In the genomic region with DNA sequence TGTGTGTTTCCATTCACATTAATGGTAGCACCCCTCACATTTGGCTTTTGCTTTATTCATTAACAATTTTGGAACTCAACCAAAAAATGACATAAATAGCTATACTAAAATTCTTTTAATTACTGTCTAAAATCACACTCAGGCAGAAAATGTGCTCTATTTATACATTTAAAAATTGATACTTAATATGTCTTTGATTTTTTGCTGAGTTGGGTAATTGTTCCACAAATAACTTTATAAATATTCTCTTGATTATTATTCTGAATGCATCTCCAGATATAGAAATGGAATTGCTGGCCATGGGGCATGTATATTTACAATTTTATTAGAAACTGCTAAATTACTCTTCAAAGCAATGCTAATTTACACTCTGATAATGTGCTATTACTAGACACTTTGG, we compare ENCODE assay signal across 38 cellular contexts.
"Had no signal": no experiment of that assay in that cellular context is flagged by ENCODE, and none has a peak within 500 bp of the region (broad histone marks: within the 10 kb centered on the region; RNA-seq: fewer than 3 reads in every experiment).

No MANE protein-coding gene starts in this region.

- H3K36me3 Mint-ChIP-seq: activated CD8-positive, alpha-beta memory T cell treated with anti-CD3 and anti-CD28 coated beads, Interleukin-2, amount 10 ng/mL, durations not matched to agents 7 days and 5 days; activated naive CD4-positive, alpha-beta T cell treated with anti-CD3 and anti-CD28 coated beads, Interleukin-2, amount 50 U/mL, for 72 hours; activated naive CD8-positive, alpha-beta T cell treated with anti-CD3 and anti-CD28 coated beads for 36 hours; WTC11 had no signal

- H3K27ac ChIP-seq: adrenal gland, body of pancreas, brain microvascular endothelial cell, breast epithelium, WERI-Rb-1 had no signal

- H3K4me1 Mint-ChIP-seq: activated CD4-positive, alpha-beta memory T cell treated with anti-CD3 and anti-CD28 coated beads, Interleukin-2, amount 10 ng/mL, durations not matched to agents 7 days and 5 days; activated CD4-positive, alpha-beta T cell treated with anti-CD3 and anti-CD28 coated beads for 36 hours; activated CD4-positive, alpha-beta T cell treated with anti-CD3 and anti-CD28 coated beads, Interleukin-2, amount 10 ng/mL, durations not matched to agents 7 days and 5 days; activated CD8-positive, alpha-beta memory T cell treated with anti-CD3 and anti-CD28 coated beads, Interleukin-2, amount 10 ng/mL, durations not matched to agents 7 days and 5 days; activated naive CD8-positive, alpha-beta T cell treated with anti-CD3 and anti-CD28 coated beads for 36 hours; activated T-helper 17 cell treated with anti-CD3 and anti-CD28 coated beads, Interleukin-2, amount 50 U/mL, for 72 hours had no signal

- DNase-seq: activated CD4-positive, alpha-beta memory T cell treated with anti-CD3 and anti-CD28 coated beads, Interleukin-2, amount 10 ng/mL, durations not matched to agents 7 days and 5 days; activated CD4-positive, alpha-beta T cell treated with anti-CD3 and anti-CD28 coated beads for 1 hour; activated CD4-positive, alpha-beta T cell treated with anti-CD3 and anti-CD28 coated beads for 36 hours; activated CD4-positive, alpha-beta T cell treated with anti-CD3 and anti-CD28 coated beads for 48 hours; activated CD4-positive, alpha-beta T cell treated with anti-CD3 and anti-CD28 coated beads, Interleukin-2, amount 10 ng/mL, durations not matched to agents 7 days and 5 days; activated CD4-positive, alpha-beta T cell treated with anti-CD3 and anti-CD28 coated beads, Interleukin-2, amount 50 U/mL, for 48 hours; activated CD4-positive, CD25-positive, alpha-beta regulatory T cell; activated CD8-positive, alpha-beta memory T cell treated with anti-CD3 and anti-CD28 coated beads for 24 hours; activated CD8-positive, alpha-beta memory T cell treated with anti-CD3 and anti-CD28 coated beads, Interleukin-2, amount 10 ng/mL, durations not matched to agents 7 days and 5 days; activated CD8-positive, alpha-beta memory T cell treated with anti-CD3 and anti-CD28 coated beads, Interleukin-2, amount 50 U/mL, for 48 hours; activated CD8-positive, alpha-beta T cell treated with anti-CD3 and anti-CD28 coated beads, Interleukin-2, amount 10 ng/mL, durations not matched to agents 7 days and 5 days; activated effector memory CD4-positive, alpha-beta T cell treated with anti-CD3 and anti-CD28 coated beads, Interleukin-2, amount 50 U/mL, for 16 hours; activated gamma-delta T cell treated with Interleukin-2 at 50 U/mL for 16 hours; activated naive CD4-positive, alpha-beta T cell treated with anti-CD3 and anti-CD28 coated beads, Interleukin-2, amount 50 U/mL, for 16 hours; activated naive CD4-positive, alpha-beta T cell treated with Interleukin-2 at 50 U/mL for 16 hours; activated naive CD8-positive, alpha-beta T cell treated with anti-CD3 and anti-CD28 coated beads for 36 hours; activated T-cell treated with anti-CD3 and anti-CD28 coated beads, Interleukin-2, amount 50 U/mL, for 4 hours; activated T-cell treated with anti-CD3 and anti-CD28 coated beads, Interleukin-2, amount 50 U/mL, for 72 hours; adrenal gland; amniotic stem cell; aorta; body of pancreas; brain microvascular endothelial cell; central memory CD4-positive, alpha-beta T cell; T-helper 1 cell; T-helper 2 cell; T-helper 9 cell; WERI-Rb-1 had no signal

- FAIRE-seq: astrocyte, colon had no signal

- H3K4me3 Mint-ChIP-seq: activated CD4-positive, alpha-beta memory T cell treated with anti-CD3 and anti-CD28 coated beads, Interleukin-2, amount 10 ng/mL, durations not matched to agents 7 days and 5 days; activated CD4-positive, alpha-beta T cell treated with anti-CD3 and anti-CD28 coated beads for 36 hours; activated CD4-positive, alpha-beta T cell treated with anti-CD3 and anti-CD28 coated beads, Interleukin-2, amount 10 ng/mL, durations not matched to agents 7 days and 5 days; activated CD8-positive, alpha-beta memory T cell treated with anti-CD3 and anti-CD28 coated beads, Interleukin-2, amount 10 ng/mL, durations not matched to agents 7 days and 5 days; activated CD8-positive, alpha-beta T cell treated with anti-CD3 and anti-CD28 coated beads, Interleukin-2, amount 10 ng/mL, durations not matched to agents 7 days and 5 days; activated naive CD8-positive, alpha-beta T cell treated with anti-CD3 and anti-CD28 coated beads for 36 hours; activated T-cell treated with anti-CD3 and anti-CD28 coated beads, Interleukin-2, amount 50 U/mL, for 4 hours; activated T-cell treated with anti-CD3 and anti-CD28 coated beads, Interleukin-2, amount 50 U/mL, for 72 hours; activated T-helper 1 cell treated with anti-CD3 and anti-CD28 coated beads, Interleukin-12 subunit alpha, Interleukin-12 subunit beta, Interleukin-2, Interleukin-4 antibody, amounts not matched to agents 30 ng/mL and 10 ng/mL and 1 ng/mL, durations not matched to agents 14 hours and 24 hours and 36 hours; activated T-helper 17 cell treated with anti-CD3 and anti-CD28 coated beads, Interleukin-2, amount 50 U/mL, for 72 hours; T-helper 1 cell treated with Interleukin-12 subunit alpha and Interleukin-12 subunit beta and Interleukin-4 antibody, amounts not matched to agents 30 μg/mL and 1 μg/mL, for 36 hours; T-helper 2 cell treated with Interferon-gamma antibody and Interleukin-4, amounts not matched to agents 5 μg/mL and 100 μg/mL, for 36 hours; WTC11 had no signal

- H3K4me1 ChIP-seq: adrenal gland, body of pancreas, breast epithelium had no signal

- H3K27ac Mint-ChIP-seq: activated CD4-positive, alpha-beta memory T cell treated with anti-CD3 and anti-CD28 coated beads, Interleukin-2, amount 10 ng/mL, durations not matched to agents 7 days and 5 days; activated CD4-positive, alpha-beta T cell treated with anti-CD3 and anti-CD28 coated beads for 36 hours; activated CD4-positive, alpha-beta T cell treated with anti-CD3 and anti-CD28 coated beads, Interleukin-2, amount 10 ng/mL, durations not matched to agents 7 days and 5 days; activated CD8-positive, alpha-beta memory T cell treated with anti-CD3 and anti-CD28 coated beads, Interleukin-2, amount 10 ng/mL, durations not matched to agents 7 days and 5 days; activated CD8-positive, alpha-beta T cell treated with anti-CD3 and anti-CD28 coated beads, Interleukin-2, amount 10 ng/mL, durations not matched to agents 7 days and 5 days; activated naive CD4-positive, alpha-beta T cell treated with anti-CD3 and anti-CD28 coated beads, Interleukin-2, amount 50 U/mL, for 72 hours; activated naive CD8-positive, alpha-beta T cell treated with anti-CD3 and anti-CD28 coated beads for 36 hours; activated T-cell treated with anti-CD3 and anti-CD28 coated beads, Interleukin-2, amount 50 U/mL, for 72 hours; activated T-helper 1 cell treated with anti-CD3 and anti-CD28 coated beads, Interleukin-12 subunit alpha, Interleukin-12 subunit beta, Interleukin-2, Interleukin-4 antibody, amounts not matched to agents 30 ng/mL and 10 ng/mL and 1 ng/mL, durations not matched to agents 14 hours and 24 hours and 36 hours; activated T-helper 17 cell treated with anti-CD3 and anti-CD28 coated beads, Interleukin-2, amount 50 U/mL, for 72 hours; T-helper 1 cell treated with Interleukin-12 subunit alpha and Interleukin-12 subunit beta and Interleukin-4 antibody, amounts not matched to agents 30 μg/mL and 1 μg/mL, for 36 hours; T-helper 2 cell treated with Interferon-gamma antibody and Interleukin-4, amounts not matched to agents 5 μg/mL and 100 μg/mL, for 36 hours; WTC11 had no signal

- H3K9me3 Mint-ChIP-seq: activated CD4-positive, alpha-beta T cell treated with anti-CD3 and anti-CD28 coated beads, Interleukin-2, amount 10 ng/mL, durations not matched to agents 7 days and 5 days; activated T-helper 1 cell treated with anti-CD3 and anti-CD28 coated beads, Interleukin-12 subunit alpha, Interleukin-12 subunit beta, Interleukin-2, Interleukin-4 antibody, amounts not matched to agents 30 ng/mL and 10 ng/mL and 1 ng/mL, durations not matched to agents 14 hours and 24 hours and 36 hours; activated T-helper 17 cell treated with anti-CD3 and anti-CD28 coated beads, Interleukin-2, amount 50 U/mL, for 72 hours; T-helper 1 cell treated with Interleukin-12 subunit alpha and Interleukin-12 subunit beta and Interleukin-4 antibody, amounts not matched to agents 30 μg/mL and 1 μg/mL, for 36 hours; WTC11 had no signal

- ATAC-seq: activated CD4-positive, alpha-beta T cell treated with anti-CD3 and anti-CD28 coated beads for 36 hours; activated CD4-positive, CD25-positive, alpha-beta regulatory T cell treated with anti-CD3 and anti-CD28 coated beads, Interleukin-2, amount 50 U/mL, for 24 hours; activated CD8-positive, alpha-beta memory T cell treated with anti-CD3 and anti-CD28 coated beads, Interleukin-2, amount 10 ng/mL, durations not matched to agents 7 days and 5 days; activated CD8-positive, alpha-beta T cell treated with anti-CD3 and anti-CD28 coated beads, Interleukin-2, amount 10 ng/mL, durations not matched to agents 7 days and 5 days; activated naive CD4-positive, alpha-beta T cell treated with anti-CD3 and anti-CD28 coated beads, Interleukin-2, amount 50 U/mL, for 72 hours; activated T-cell treated with anti-CD3 and anti-CD28 coated beads, Interleukin-2, amount 50 U/mL, for 4 hours; activated T-cell treated with anti-CD3 and anti-CD28 coated beads, Interleukin-2, amount 50 U/mL, for 72 hours; activated T-helper 17 cell treated with anti-CD3 and anti-CD28 coated beads, Interleukin-2, amount 50 U/mL, for 72 hours; body of pancreas; WTC11 had no signal

- H3K27me3 Mint-ChIP-seq: activated CD4-positive, alpha-beta memory T cell treated with anti-CD3 and anti-CD28 coated beads, Interleukin-2, amount 10 ng/mL, durations not matched to agents 7 days and 5 days; activated CD4-positive, alpha-beta T cell treated with anti-CD3 and anti-CD28 coated beads for 36 hours; activated CD4-positive, alpha-beta T cell treated with anti-CD3 and anti-CD28 coated beads, Interleukin-2, amount 10 ng/mL, durations not matched to agents 7 days and 5 days; activated CD8-positive, alpha-beta memory T cell treated with anti-CD3 and anti-CD28 coated beads, Interleukin-2, amount 10 ng/mL, durations not matched to agents 7 days and 5 days; activated naive CD8-positive, alpha-beta T cell treated with anti-CD3 and anti-CD28 coated beads for 36 hours; activated T-helper 17 cell treated with anti-CD3 and anti-CD28 coated beads, Interleukin-2, amount 50 U/mL, for 72 hours had no signal

- H3K9me3 ChIP-seq: adrenal gland, body of pancreas, breast epithelium had no signal

- H3K4me3 ChIP-seq: adrenal gland, body of pancreas, breast epithelium had no signal
